ENCODE assay signal across 22 cellular contexts in genomic region chr7:73702665-73703064, GRCh38. TPM values are rescaled to one million over a fixed set of nuclear protein-coding genes. Genes with fewer than 3 reads are reported as not detected.
DNase-seq lines count a peak whose midpoint lies in the region; ATAC-seq, FAIRE-seq and TF ChIP-seq lines count a peak whose summit lies in the region.
"Had no signal": no experiment of that assay in that cellular context is flagged by ENCODE, and none has a peak within 500 bp of the region (broad histone marks: within the 10 kb centered on the region; RNA-seq: fewer than 3 reads in every experiment).

No MANE protein-coding gene starts in this region.

- H3K9me3 ChIP-seq in BLaER1 treated with 17β-estradiol and CSF1 and Interleukin-3, amounts not matched to agents 10 nM and 100 nM (replicated peaks in 1 of 11), result no peaks in the 10 kb centered on the region
- H3K9me3 ChIP-seq in NT2/D1 (ENCODE audit: insufficient read depth, low read length) (no peaks in the 10 kb centered on the region), H1 (ENCODE audit: insufficient read depth in 2 of 2, low read depth in 1 of 2, low read length in 1 of 2) (no peaks in the 10 kb centered on the region), small intestine (ENCODE audit: control insufficient read depth, low read depth) (no peaks in the 10 kb centered on the region)
- H3K9me3 ChIP-seq: Caco-2 had no signal

- H2BK15ac ChIP-seq in H1 (ENCODE audit: low read length), result no peak overlapping the region

- peaks cover 2% of the 10 kb centered on the region; the same call in 1 of the 2 replicates for H3K23me2 ChIP-seq in H1 (ENCODE audit: low read depth, low read length)

- POLR2A ChIA-PET in H1 (lab: Charles Lee; ENCODE audit: partially characterized antibody), result interaction anchor here (0.9 to 4.9 kb wide), 6 partner anchors 11 to 96 kb away, joined by 3 to 37 read pairs (median 8); no protein-coding TSS in a partner anchor

- H3K56ac ChIP-seq in H1 (replicated peaks; ENCODE audit: insufficient read length, low read depth, low read length), result no peak overlapping the region

- H4K5ac ChIP-seq in H1 (ENCODE audit: insufficient read length, low read depth, low read length), result no peak overlapping the region

- peaks cover 41 to 76% (median 71%) of the 10 kb centered on the region in 10 experiments for H3K4me1 ChIP-seq in BLaER1 treated with 17β-estradiol and CSF1 and Interleukin-3, amounts not matched to agents 10 nM and 100 nM
- peaks cover 20% of the 10 kb centered on the region for H3K4me1 ChIP-seq in NT2/D1 (ENCODE audit: insufficient read depth, insufficient read length)
- H3K4me1 ChIP-seq in H1 (replicated peaks in 1 of 4; ENCODE audit: control insufficient read depth in 3 of 4, insufficient read depth in 4 of 4, low read length in 3 of 4), result peaks cover 0 to 19% (median 15%) of the 10 kb centered on the region in 4 experiments; a peak in 6 of 7 replicates
- H3K4me1 ChIP-seq in small intestine (ENCODE audit: control insufficient read depth in 2 of 2, insufficient read depth in 1 of 2, low read depth in 1 of 2, low read length in 1 of 2), result peaks cover 0 to 2% of the 10 kb centered on the region in 2 donors

- H3K79me2 ChIP-seq in H1 (ENCODE audit: control insufficient read depth in 1 of 2, insufficient read depth in 2 of 2, low read length in 2 of 2), result no peaks in the 10 kb centered on the region

- H3K4me3 ChIP-seq in BLaER1 treated with 17β-estradiol and CSF1 and Interleukin-3, amounts not matched to agents 10 nM and 100 nM, result no peak overlapping the region
- H3K4me3 ChIP-seq in NT2/D1 (ENCODE audit: insufficient read length, low read depth) (no peak overlapping the region), H1 (ENCODE audit: extremely low read depth in 1 of 4, insufficient read depth in 2 of 4, low read depth in 3 of 4, low read length in 4 of 4) (no peak overlapping the region), small intestine (ENCODE audit: low read depth in 1 of 2, low read length in 2 of 2) (no peak overlapping the region)
- H3K4me3 ChIP-seq: GM12878 had no signal

- CTCF ChIA-PET in H1 (lab: Charles Lee; ENCODE audit: partially characterized antibody), result interaction anchor here (0.5 to 9.7 kb wide), 16 partner anchors 9 to 95 kb away, joined by 3 to 130 read pairs (median 6); partner anchors contain the start of gene STX1A

- WGBS in H1 (ENCODE audit: extremely low coverage in 1 of 2, insufficient coverage in 1 of 2, insufficient read length in 1 of 2, insufficient replicate concordance in 2 of 2, low coverage in 1 of 2, low lambda C conversion rate in 2 of 2, missing lambda C conversion rate in 1 of 2), 2 experiments, result 85% methylated on average over 16 of the region's 18 CpGs; no CpG with 5 or more reads in 1 of the 2 experiments
- WGBS in small intestine, 3 donors, result 87 to 94% (median 89%) methylated on average over 16 to 18 of the region's 18 CpGs

- TF ChIP-seq POLR2A in H1 (IDR thresholded peaks at IDR 0.05; ENCODE audit: control extremely low read depth in 1 of 2, low read depth in 2 of 2, low read length in 2 of 2), result no peak

- no peak for TF ChIP-seq EP300 in H1 (IDR thresholded peaks at IDR 0.05; ENCODE audit: borderline replicate concordance in 1 of 2, low read depth in 2 of 2, low read length in 2 of 2)

- H3K4ac ChIP-seq in H1 (replicated peaks; ENCODE audit: insufficient read length, low read depth, low read length), result no peak overlapping the region

- H3K9ac ChIP-seq in BLaER1 treated with 17β-estradiol and CSF1 and Interleukin-3, amounts not matched to agents 10 nM and 100 nM, result no peak overlapping the region
- H3K9ac ChIP-seq in NT2/D1 (ENCODE audit: insufficient read length, low read depth) (peak overlapping the region; percentile 21), H1 (replicated peaks in 1 of 4; ENCODE audit: extremely low read depth in 1 of 4, low read depth in 3 of 4, low read length in 3 of 4) (no peak overlapping the region)

- H3K79me1 ChIP-seq in H1 (ENCODE audit: low read depth, low read length), result no peaks in the 10 kb centered on the region

- TF ChIP-seq CTCF in H1 (IDR thresholded peaks at IDR 0.05; ENCODE audit: control extremely low read depth in 1 of 3, insufficient read depth in 1 of 3, low read depth in 1 of 3, low read length in 3 of 3), result no peak

- H2AK5ac ChIP-seq in H1 (ENCODE audit: low read depth, low read length), result 0 out of 2 replicates have a peak overlapping the region, but pooled peaks have one; percentile 40

- H2AFZ ChIP-seq in H1 (ENCODE audit: low read length), result no peak overlapping the region

- peaks cover 0 to 59% (median 10%) of the 10 kb centered on the region in 11 experiments; a peak in 13 of 22 replicates for H3K27me3 ChIP-seq in BLaER1 treated with 17β-estradiol and CSF1 and Interleukin-3, amounts not matched to agents 10 nM and 100 nM
- H3K27me3 ChIP-seq in NT2/D1 (ENCODE audit: insufficient read depth, insufficient read length), result no peaks in the 10 kb centered on the region
- no peaks in the 10 kb centered on the region; a peak in 1 of 7 replicates for H3K27me3 ChIP-seq in H1 (replicated peaks in 1 of 4; ENCODE audit: control insufficient read depth in 3 of 4, extremely low read depth in 1 of 4, insufficient read depth in 3 of 4, low read length in 3 of 4)
- no peaks in the 10 kb centered on the region for H3K27me3 ChIP-seq in small intestine (ENCODE audit: control insufficient read depth in 2 of 2, insufficient read depth in 2 of 2, low read length in 2 of 2)

- peaks cover 19 to 41% (median 22%) of the 10 kb centered on the region in 11 experiments for H3K36me3 ChIP-seq in BLaER1 treated with 17β-estradiol and CSF1 and Interleukin-3, amounts not matched to agents 10 nM and 100 nM
- peaks cover 69% of the 10 kb centered on the region for H3K36me3 ChIP-seq in NT2/D1 (ENCODE audit: insufficient read depth, insufficient read length, low read length)
- H3K36me3 ChIP-seq in H1 (ENCODE audit: control insufficient read depth in 2 of 4, insufficient read depth in 4 of 4, low read length in 3 of 4), result peaks cover 0 to 12% (median 4%) of the 10 kb centered on the region in 4 experiments; a peak in 4 of 8 replicates
- peaks cover 0 to under 1% of the 10 kb centered on the region in 2 donors for H3K36me3 ChIP-seq in small intestine (ENCODE audit: control insufficient read depth in 2 of 2, insufficient read depth in 2 of 2, low read length in 2 of 2)

- H4K8ac ChIP-seq in H1 (ENCODE audit: extremely low read depth, insufficient read depth, low read length), result no peak overlapping the region

- no peak overlapping the region for H2BK120ac ChIP-seq in H1 (replicated peaks; ENCODE audit: low read depth, low read length)

- no peak for DNase-seq in NT2/D1 (ENCODE audit: low read depth, low spot score)
- no peak for DNase-seq in H1 (ENCODE audit: low read depth in 1 of 2, low spot score in 2 of 2)
- DNase-seq in small intestine, result no peak
- DNase-seq in NCI-H2227 treated with DMSO at 0.1 percent for 48 hours (lab: John Stamatoyannopoulos, UW), result no peak
- DNase-seq: Caco-2; CD4-positive, alpha-beta T cell; DMS53; EL; GOT3; KBM-7; NCI-H1105 treated with DMSO at 0.1 percent for 48 hours; NCI-H1694; NCI-H2081 treated with DMSO at 0.1 percent for 48 hours; NCI-H510A; NCI-H774; OCI-M1; RPMI8226 had no signal

- no peak overlapping the region for H3K27ac ChIP-seq in BLaER1 treated with 17β-estradiol and CSF1 and Interleukin-3, amounts not matched to agents 10 nM and 100 nM
- H3K27ac ChIP-seq in H1 (ENCODE audit: low read depth, low read length) (no peak overlapping the region), small intestine (ENCODE audit: low read depth in 1 of 2, low read length in 1 of 2) (peak overlapping the region; percentile 43 to 87)

- no peak overlapping the region for H3K23ac ChIP-seq in H1 (ENCODE audit: insufficient read length)

- TF ChIP-seq RAD21 in H1 (IDR thresholded peaks at IDR 0.05 in 1 of 2, conservative IDR thresholded peaks at IDR 0.05 in 1 of 2; ENCODE audit: low read depth in 2 of 2, low read length in 2 of 2), result no peak

- peak overlapping the region in 8 of 11 experiments; percentile 36 to 84 (median 56); a peak in 16 of 22 replicates for H3K4me2 ChIP-seq in BLaER1 treated with 17β-estradiol and CSF1 and Interleukin-3, amounts not matched to agents 10 nM and 100 nM
- H3K4me2 ChIP-seq in H1 (ENCODE audit: insufficient read depth in 1 of 2, low read depth in 2 of 2, low read length in 2 of 2), result peak overlapping the region in 1 of 2 experiments; percentile 76; a peak in 1 of 4 replicates

- no peak overlapping the region for H2BK20ac ChIP-seq in H1 (ENCODE audit: low read length)

- peaks cover 0 to 96% (median 87%) of the 10 kb centered on the region in 11 experiments; a peak in 20 of 22 replicates for H4K20me1 ChIP-seq in BLaER1 treated with 17β-estradiol and CSF1 and Interleukin-3, amounts not matched to agents 10 nM and 100 nM
- peaks cover 6 to 19% of the 10 kb centered on the region in 2 experiments for H4K20me1 ChIP-seq in H1 (replicated peaks in 1 of 2; ENCODE audit: control insufficient read depth in 1 of 2, insufficient read depth in 2 of 2, low read length in 2 of 2)

- no peak overlapping the region for H4K91ac ChIP-seq in H1 (replicated peaks; ENCODE audit: insufficient read length, low read length)

- no peak overlapping the region for H3K14ac ChIP-seq in H1 (ENCODE audit: insufficient read length)

- ATAC-seq in HG02610 (IDR thresholded peaks at IDR 0.05; ENCODE audit: unreplicated experiment) (no peak), GM19328 (IDR thresholded peaks at IDR 0.05; ENCODE audit: unreplicated experiment) (no peak)
- ATAC-seq: GM12878 had no signal

- FAIRE-seq in H1 (lab: Jason Lieb, UNC) (no peak), small intestine (lab: Jason Lieb, UNC) (no peak)
- FAIRE-seq: GM12878, GM19239 had no signal

- no peak overlapping the region for H3K18ac ChIP-seq in H1 (ENCODE audit: extremely low read depth, low read length)

- H2BK12ac ChIP-seq in H1 (ENCODE audit: low read depth, low read length), result no peak overlapping the region

- H2BK5ac ChIP-seq in H1 (ENCODE audit: low read depth, low read length), result no peak overlapping the region

RNA-seq across cellular contexts. Expression of gene STX1A, which starts 16.8 kb away (rescaled TPM):
- 9.9 and 13.5 TPM in 2 replicates for total RNA-seq in H1 (2021; fragmentation: NEBNext Ultra II Directional; extraction: Animal tissue kit (Norgen Biotek cat#: 25700))
- 17.5 and 25.9 TPM in 2 replicates for polyA plus RNA-seq in H1 (2011; rRNA removed)
- polyA plus RNA-seq in H1 (2011; cell fraction: cytosol; rRNA removed), result 17.2 TPM
- polyA plus RNA-seq in H1 (2011; cell fraction: nucleus; rRNA removed), result 116 TPM
- 14.9 to 20.1 TPM (median 18.4 TPM) in 4 replicates for polyA plus RNA-seq in H1 (2012, experiment 1 of 2)
- 9.2 TPM for polyA plus RNA-seq in H1 (2012, experiment 2 of 2)
- 11.4 TPM for polyA plus RNA-seq in H1 (2013, experiment 1 of 2)
- polyA plus RNA-seq in H1 (2013, experiment 2 of 2), result 12.0 TPM
- 8.2 and 9.8 TPM in 2 replicates for polyA minus RNA-seq in H1 (2011; rRNA and poly(A)+ RNA removed)
- 10.2 TPM for polyA minus RNA-seq in H1 (2011; cell fraction: cytosol; rRNA and poly(A)+ RNA removed)
- 14.3 TPM for polyA minus RNA-seq in H1 (2011; cell fraction: nucleus; rRNA and poly(A)+ RNA removed)
- 10 to 100 TPM in 2 of 3 donors, 1 to 10 TPM in 1; 9.5 to 17.7 (median 11.6) TPM for polyA plus RNA-seq in small intestine

RNA-seq across cellular contexts. Expression of gene BUD23, which starts 19.3 kb away (rescaled TPM):
- total RNA-seq in H1 (2021; fragmentation: NEBNext Ultra II Directional; extraction: Animal tissue kit (Norgen Biotek cat#: 25700)), result 72.2 and 78.4 TPM in 2 replicates
- polyA plus RNA-seq in H1 (2011; rRNA removed) (72.3 and 76.5 TPM in 2 replicates), small intestine (10 to 100 TPM; 37.8 to 90.0 (median 50.5) TPM)
- 102 TPM for polyA plus RNA-seq in H1 (2011; cell fraction: cytosol; rRNA removed)
- polyA plus RNA-seq in H1 (2011; cell fraction: nucleus; rRNA removed), result 59.5 TPM
- polyA plus RNA-seq in H1 (2012, experiment 1 of 2), result 82.5 to 105 TPM (median 96.1 TPM) in 4 replicates
- 78.5 TPM for polyA plus RNA-seq in H1 (2012, experiment 2 of 2)
- 147 TPM for polyA plus RNA-seq in H1 (2013, experiment 1 of 2)
- polyA plus RNA-seq in H1 (2013, experiment 2 of 2), result 170 TPM
- 31.4 and 38.7 TPM in 2 replicates for polyA minus RNA-seq in H1 (2011; rRNA and poly(A)+ RNA removed)
- polyA minus RNA-seq in H1 (2011; cell fraction: cytosol; rRNA and poly(A)+ RNA removed), result 22.4 TPM
- polyA minus RNA-seq in H1 (2011; cell fraction: nucleus; rRNA and poly(A)+ RNA removed), result 19.5 TPM

RNA-seq across cellular contexts. Expression of gene DNAJC30, which starts 19.4 kb away (rescaled TPM):
- 6.0 and 6.1 TPM in 2 replicates for total RNA-seq in H1 (2021; fragmentation: NEBNext Ultra II Directional; extraction: Animal tissue kit (Norgen Biotek cat#: 25700))
- polyA plus RNA-seq in H1 (2011; rRNA removed) (6.3 and 10.0 TPM in 2 replicates), small intestine (10 to 100 TPM in 1 of 3 donors, 1 to 10 TPM in 2; 6.0 to 10.4 (median 6.8) TPM)
- 5.9 TPM for polyA plus RNA-seq in H1 (2011; cell fraction: cytosol; rRNA removed)
- polyA plus RNA-seq in H1 (2011; cell fraction: nucleus; rRNA removed), result 6.7 TPM
- polyA plus RNA-seq in H1 (2012, experiment 1 of 2), result 3.7 to 5.1 TPM (median 4.4 TPM) in 4 replicates
- polyA plus RNA-seq in H1 (2012, experiment 2 of 2), result 5.4 TPM
- 5.8 TPM for polyA plus RNA-seq in H1 (2013, experiment 1 of 2)
- polyA plus RNA-seq in H1 (2013, experiment 2 of 2), result 5.2 TPM
- polyA minus RNA-seq in H1 (2011; rRNA and poly(A)+ RNA removed), result 3.4 and 4.4 TPM in 2 replicates
- 3.7 TPM for polyA minus RNA-seq in H1 (2011; cell fraction: cytosol; rRNA and poly(A)+ RNA removed)
- polyA minus RNA-seq in H1 (2011; cell fraction: nucleus; rRNA and poly(A)+ RNA removed), result 10.2 TPM

RNA-seq across cellular contexts. Expression of gene VPS37D, which starts 35.0 kb away (rescaled TPM):
- 3.4 and 3.8 TPM in 2 replicates for total RNA-seq in H1 (2021; fragmentation: NEBNext Ultra II Directional; extraction: Animal tissue kit (Norgen Biotek cat#: 25700))
- 5.0 and 6.9 TPM in 2 replicates for polyA plus RNA-seq in H1 (2011; rRNA removed)
- polyA plus RNA-seq in H1 (2011; cell fraction: cytosol; rRNA removed), result 5.6 TPM
- 5.4 TPM for polyA plus RNA-seq in H1 (2011; cell fraction: nucleus; rRNA removed)
- polyA plus RNA-seq in H1 (2012, experiment 1 of 2), result 1.8 to 3.9 TPM (median 3.5 TPM) in 4 replicates
- 3.4 TPM for polyA plus RNA-seq in H1 (2012, experiment 2 of 2)
- 2.4 TPM for polyA plus RNA-seq in H1 (2013, experiment 1 of 2)
- polyA plus RNA-seq in H1 (2013, experiment 2 of 2), result 2.7 TPM
- polyA minus RNA-seq in H1 (2011; rRNA and poly(A)+ RNA removed), result 0.73 and 1.0 TPM in 2 replicates
- 2.7 TPM for polyA minus RNA-seq in H1 (2011; cell fraction: cytosol; rRNA and poly(A)+ RNA removed)
- polyA minus RNA-seq in H1 (2011; cell fraction: nucleus; rRNA and poly(A)+ RNA removed), result 3.2 TPM
- polyA plus RNA-seq in small intestine, result 1 to 10 TPM; 2.6 to 3.8 (median 2.7) TPM

RNA-seq across cellular contexts. Expression of gene ABHD11, which starts 35.9 kb away (rescaled TPM):
- total RNA-seq in H1 (2021; fragmentation: NEBNext Ultra II Directional; extraction: Animal tissue kit (Norgen Biotek cat#: 25700)), result 19.8 and 19.9 TPM in 2 replicates
- 42.2 and 50.5 TPM in 2 replicates for polyA plus RNA-seq in H1 (2011; rRNA removed)
- polyA plus RNA-seq in H1 (2011; cell fraction: cytosol; rRNA removed), result 36.5 TPM
- 37.8 TPM for polyA plus RNA-seq in H1 (2011; cell fraction: nucleus; rRNA removed)
- polyA plus RNA-seq in H1 (2012, experiment 1 of 2), result 14.5 to 27.1 TPM (median 22.3 TPM) in 4 replicates
- polyA plus RNA-seq in H1 (2012, experiment 2 of 2), result 19.7 TPM
- 9.7 TPM for polyA plus RNA-seq in H1 (2013, experiment 1 of 2)
- 8.4 TPM for polyA plus RNA-seq in H1 (2013, experiment 2 of 2)
- polyA minus RNA-seq in H1 (2011; rRNA and poly(A)+ RNA removed), result 11.2 and 21.4 TPM in 2 replicates
- 14.8 TPM for polyA minus RNA-seq in H1 (2011; cell fraction: cytosol; rRNA and poly(A)+ RNA removed)
- polyA minus RNA-seq in H1 (2011; cell fraction: nucleus; rRNA and poly(A)+ RNA removed), result 45.5 TPM
- 10 to 100 TPM; 53.0 to 93.3 (median 60.1) TPM for polyA plus RNA-seq in small intestine

Comparison
In these comparisons a context has a peak if more than half of its experiments do, and no peak if none do; other contexts are left out.
1. H3K27ac ChIP-seq: peak in small intestine (2 of 2); none in BLaER1 treated with 17β-estradiol and CSF1 and Interleukin-3, amounts not matched to agents 10 nM and 100 nM (0 of 11) and H1 (single experiment).